Comparison of ENCODE assay signal across 8 cellular contexts in the genomic region with DNA sequence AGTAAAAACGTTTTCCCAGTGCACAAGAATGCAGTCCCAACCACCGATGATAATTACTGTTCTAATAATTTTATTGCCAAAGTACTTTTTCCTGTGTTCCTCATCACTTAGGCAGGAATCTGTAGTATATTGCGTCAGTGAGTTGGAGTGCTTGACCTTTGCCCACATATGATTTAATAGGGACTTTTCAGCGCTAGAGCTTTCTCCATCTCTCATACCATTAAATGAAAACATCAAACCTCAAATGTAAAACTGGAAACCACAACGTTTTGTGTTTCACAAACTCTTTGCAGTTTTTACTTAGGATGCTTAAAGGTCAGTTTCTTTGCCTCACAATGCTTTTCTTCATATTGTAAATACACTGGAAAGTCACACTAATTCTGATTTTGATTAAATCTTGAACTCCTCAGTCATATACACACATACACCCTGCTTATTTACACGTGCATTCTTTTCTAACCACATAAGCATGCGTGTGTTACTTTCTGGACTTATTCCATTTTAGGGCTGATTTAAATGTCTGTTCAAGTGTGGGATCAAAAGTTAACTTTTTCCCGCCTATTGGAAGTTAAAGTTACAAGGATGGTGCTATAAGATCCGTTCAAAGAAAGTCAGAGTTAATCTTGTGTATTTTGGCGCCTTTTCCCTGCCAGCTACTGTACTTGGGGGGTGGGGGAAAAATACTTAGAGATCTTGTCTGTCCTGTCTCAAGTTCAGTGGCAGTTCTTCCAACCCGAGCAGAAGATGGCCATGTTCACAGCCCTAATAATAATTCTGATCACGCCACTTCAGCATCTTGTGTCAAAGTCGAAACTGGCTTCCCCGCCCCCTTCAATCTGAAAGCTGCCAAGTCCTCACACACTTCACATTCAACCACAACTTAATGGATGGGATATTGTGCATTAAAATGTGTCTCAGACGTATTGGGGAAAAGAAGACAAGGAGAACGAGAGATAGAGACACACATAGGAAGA. TPM values are rescaled to one million over a fixed set of nuclear protein-coding genes. Genes with fewer than 3 reads are reported as not detected.
DNase-seq lines count a peak whose midpoint lies in the region; FAIRE-seq and TF ChIP-seq lines count a peak whose summit lies in the region.

No MANE protein-coding gene starts in this region.

- H3K4me2 ChIP-seq in fibroblast of lung (ENCODE audit: extremely low read depth, insufficient read depth, low read length) = peak overlapping the region; percentile 74
- no peak overlapping the region for H3K4me2 ChIP-seq in parathyroid adenoma (ENCODE audit: low read length)

- H2AFZ ChIP-seq in fibroblast of lung (ENCODE audit: low read length) = no peak overlapping the region
- no peak overlapping the region for H2AFZ ChIP-seq in parathyroid adenoma

- FAIRE-seq in GM12891 (lab: Jason Lieb, UNC) = peak; percentile 31

- H3K27ac ChIP-seq in SK-N-MC (peak overlapping the region; percentile 91), fibroblast of lung (ENCODE audit: insufficient read depth, low read length) (peak overlapping the region; percentile 79), parathyroid adenoma (peak overlapping the region; percentile 42)

- H3K79me2 ChIP-seq in fibroblast of lung (ENCODE audit: control insufficient read depth, insufficient read depth, low read length) (no peaks in the 10 kb centered on the region), parathyroid adenoma (no peaks in the 10 kb centered on the region)

- H3K9me3 ChIP-seq in SK-N-MC (ENCODE audit: low read depth, low read length) (no peaks in the 10 kb centered on the region), fibroblast of lung (ENCODE audit: control insufficient read depth, insufficient read depth, low read depth, low read length) (no peaks in the 10 kb centered on the region), parathyroid adenoma (ENCODE audit: control insufficient read depth, low read length) (no peaks in the 10 kb centered on the region)

- H3K9ac ChIP-seq in SK-N-MC (ENCODE audit: insufficient read length) = peak overlapping the region; percentile 91
- no peak overlapping the region for H3K9ac ChIP-seq in fibroblast of lung (ENCODE audit: insufficient read depth, low read length)
- no peak overlapping the region for H3K9ac ChIP-seq in parathyroid adenoma

- no peak for TF ChIP-seq CTCF in fibroblast of lung (conservative IDR thresholded peaks at IDR 0.05 in 1 of 2, IDR thresholded peaks at IDR 0.05 in 1 of 2; ENCODE audit: low read depth in 1 of 2, low read length in 2 of 2)
- TF ChIP-seq CTCF in parathyroid adenoma (IDR thresholded peaks at IDR 0.05) = no peak

- in situ Hi-C loops in ACHN (cut with HindIII; ENCODE audit: low pct_ligation_motif_present, low pct_unique_long_range_greater_than_20kb, low sequenced_read_pairs) = no loop called here

- no peak for TF ChIP-seq POLR2A in GM12891 (IDR thresholded peaks at IDR 0.05; ENCODE audit: low read depth, low read length)

- H3K4me1 ChIP-seq in fibroblast of lung (ENCODE audit: control insufficient read depth, extremely low read depth, insufficient read depth, low read length) (peaks cover 5% of the 10 kb centered on the region), parathyroid adenoma (no peaks in the 10 kb centered on the region)

- H3K27me3 ChIP-seq in fibroblast of lung (ENCODE audit: control insufficient read depth, insufficient read depth, low read length) (no peaks in the 10 kb centered on the region), parathyroid adenoma (ENCODE audit: control insufficient read depth, insufficient read depth, low read length) (no peaks in the 10 kb centered on the region)

- H4K20me1 ChIP-seq in fibroblast of lung (ENCODE audit: control insufficient read depth, extremely low read depth, insufficient read depth, low read length) = no peaks in the 10 kb centered on the region

- H3K36me3 ChIP-seq in SK-N-MC (ENCODE audit: insufficient read depth, low read length) (no peaks in the 10 kb centered on the region), fibroblast of lung (ENCODE audit: control insufficient read depth, insufficient read depth, low read length) (no peaks in the 10 kb centered on the region), parathyroid adenoma (ENCODE audit: control insufficient read depth, insufficient read depth, low read length) (no peaks in the 10 kb centered on the region)

- DNase-seq in ACHN (peak; percentile 73), GM12891 (ENCODE audit: insufficient read length, low spot score) (no peak), SK-N-MC (ENCODE audit: low read depth, low spot score) (peak; percentile 91), fibroblast of lung (ENCODE audit: low read depth in 2 of 2) (peak; percentile 95 to 99), ureter (ENCODE audit: low spot score) (no peak), germinal center (ENCODE audit: low spot score) (no peak), iPS-NIHi7 (ENCODE audit: extremely low spot score) (no peak)

- H3K4me3 ChIP-seq in SK-N-MC (peak overlapping the region; percentile 78), fibroblast of lung (replicated peaks in 1 of 4; ENCODE audit: control extremely low read depth in 1 of 4, insufficient read depth in 1 of 4, low read depth in 3 of 4, low read length in 4 of 4) (peak overlapping the region in 2 of 4 experiments; percentile 65), parathyroid adenoma (ENCODE audit: low read depth, low read length) (peak overlapping the region; percentile 13)

TF ChIP-seq in GM12891, 5 proteins besides CTCF, POLR2A, EP300 and RAD21:
- TF ChIP-seq TAF1 (IDR thresholded peaks at IDR 0.05; ENCODE audit: low read depth, low read length) (no peak), SPI1 (IDR thresholded peaks at IDR 0.05; ENCODE audit: low read depth, low read length) (no peak), POLR2AphosphoS5 (IDR thresholded peaks at IDR 0.05; ENCODE audit: low read depth, low read length) (no peak), POU2F2 (IDR thresholded peaks at IDR 0.05; ENCODE audit: low read depth, low read length) (no peak), PAX5 (IDR thresholded peaks at IDR 0.05; ENCODE audit: insufficient read depth, low read length, severe bottlenecking) (no peak)
TF ChIP-seq in GM12891: peak in this region for 0.

RNA-seq across cellular contexts. Expression of a gene that starts 6.6 kb away (rescaled TPM):
- polyA plus RNA-seq in GM12891 (2012; ENCODE audit: low read depth, missing spikeins) = 0.08 TPM
- total RNA-seq in fibroblast of lung (36.3 and 56.0 TPM in 2 replicates), ureter (99.1 TPM)
- 29.3 and 46.5 TPM in 2 replicates for polyA plus RNA-seq in fibroblast of lung
- polyA plus RNA-seq in fibroblast of lung (2012) = 17.0 and 20.4 TPM in 2 replicates
- polyA minus RNA-seq in fibroblast of lung (ENCODE audit: low replicate concordance) = 69.4 and 157 TPM in 2 replicates

Comparison
In these comparisons a context has a peak if more than half of its experiments do, and no peak if none do; other contexts are left out.
1. DNase-seq: peak in ACHN (single experiment), SK-N-MC (single experiment) and fibroblast of lung (2 of 2); none in GM12891 (single experiment), ureter (single experiment), germinal center (single experiment) and iPS-NIHi7 (single experiment).
2. Peak in every context shown above with its lines, with median percentiles within 50 percentile points of each other: H3K27ac ChIP-seq.